In the genomic region with DNA sequence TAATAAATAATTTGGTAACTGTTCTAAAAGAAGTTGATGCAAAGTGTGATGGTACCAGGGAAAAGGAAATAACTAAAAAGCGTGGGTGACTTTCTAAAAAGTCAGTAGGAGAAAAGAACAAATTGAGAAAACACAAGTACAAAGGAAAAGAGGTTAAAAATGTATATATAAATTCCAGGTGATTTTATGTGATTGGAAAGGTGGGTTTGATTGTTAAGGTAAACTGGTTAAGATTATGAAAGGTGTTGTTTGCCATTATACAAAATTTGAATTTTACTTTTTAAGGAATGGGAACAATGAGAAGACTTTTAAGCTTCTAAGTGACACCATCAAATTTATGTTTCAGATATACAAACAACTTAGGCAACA, we compare ENCODE assay signal across 11 cellular contexts. TPM values are rescaled to one million over a fixed set of nuclear protein-coding genes. Genes with fewer than 3 reads are reported as not detected.
DNase-seq lines count a peak whose midpoint lies in the region; ATAC-seq and TF ChIP-seq lines count a peak whose summit lies in the region.
"Had no signal": no experiment of that assay in that cellular context is flagged by ENCODE, and none has a peak within 500 bp of the region (broad histone marks: within the 10 kb centered on the region; RNA-seq: fewer than 3 reads in every experiment).

No MANE protein-coding gene starts in this region.

- H3K4me2 ChIP-seq in DND-41 (ENCODE audit: insufficient read depth, low read length) = peak overlapping the region; percentile 69
- peak overlapping the region; percentile 69 for H3K4me2 ChIP-seq in hepatocyte

- H3K4me1 ChIP-seq in DND-41 (ENCODE audit: insufficient read depth, low read length) (peaks cover 59% of the 10 kb centered on the region), SJCRH30 (peaks cover 9% of the 10 kb centered on the region), hepatocyte (ENCODE audit: insufficient read depth) (peaks cover 10% of the 10 kb centered on the region), stomach (peaks cover 19 to 40% (median 30%) of the 10 kb centered on the region in 4 donors)

- no peak for TF ChIP-seq EP300 in stomach (IDR thresholded peaks at IDR 0.05)

- H4K20me1 ChIP-seq in DND-41 (ENCODE audit: insufficient read depth, low read length) = 0 out of 2 replicates have a peak, but pooled peaks cover 2% of the 10 kb centered on the region
- H4K20me1 ChIP-seq in hepatocyte (ENCODE audit: insufficient read depth, poor library complexity, severe bottlenecking) = no peaks in the 10 kb centered on the region

- DNase-seq in DND-41 (no peak), SJCRH30 (no peak), hepatocyte (ENCODE audit: low spot score) (no peak), stomach (no peak), RPMI8226 (no peak), GM19238 (ENCODE audit: insufficient read length, low spot score) (no peak), SHP77 (lab: John Stamatoyannopoulos, UW) (no peak), NCI-H1105 (lab: John Stamatoyannopoulos, UW) (no peak)

- H3K4me3 ChIP-seq in DND-41 (ENCODE audit: low read depth in 1 of 2, low read length in 2 of 2) (peak overlapping the region in 1 of 2 experiments; percentile 63; a peak in 2 of 4 replicates), SJCRH30 (peak overlapping the region; percentile 92), hepatocyte (no peak overlapping the region), stomach (peak overlapping the region; percentile 73 to 86 (median 84))

- H3K27me3 ChIP-seq in DND-41 (ENCODE audit: insufficient read depth, low read length, poor library complexity) = no peaks in the 10 kb centered on the region
- H3K27me3 ChIP-seq in SJCRH30 = no peaks in the 10 kb centered on the region
- H3K27me3 ChIP-seq in hepatocyte = no peaks in the 10 kb centered on the region
- no peaks in the 10 kb centered on the region for H3K27me3 ChIP-seq in stomach

- peaks cover 15% of the 10 kb centered on the region for H3K36me3 ChIP-seq in DND-41 (ENCODE audit: insufficient read depth, low read length)
- H3K36me3 ChIP-seq in SJCRH30 = no peaks in the 10 kb centered on the region
- H3K36me3 ChIP-seq in hepatocyte (replicated peaks; ENCODE audit: insufficient read depth, low read depth) = no peaks in the 10 kb centered on the region
- H3K36me3 ChIP-seq in stomach = peaks cover 0 to 10% (median 7%) of the 10 kb centered on the region in 4 donors

- peak overlapping the region; percentile 80 for H2AFZ ChIP-seq in DND-41 (ENCODE audit: low read depth, low read length)
- peak overlapping the region; percentile 74 for H2AFZ ChIP-seq in hepatocyte

- H3K9ac ChIP-seq in DND-41 (ENCODE audit: low read depth, low read length) = peak overlapping the region; percentile 60; the same call in 1 of the 2 replicates

- 100% methylated on average over 1 of the region's 1 CpG for WGBS in hepatocyte (ENCODE audit: low lambda C conversion rate, missing lambda C conversion rate)
- 74 to 93% (median 88%) methylated on average over 1 of the region's 1 CpG for WGBS in stomach, 5 donors

- no peak for ATAC-seq in DND-41 (ENCODE audit: insufficient read depth, low read depth)

- no peak for TF ChIP-seq POLR2A in stomach (IDR thresholded peaks at IDR 0.05)

- H3K79me2 ChIP-seq in DND-41 (ENCODE audit: insufficient read depth, low read length) = peaks cover 36% of the 10 kb centered on the region
- peaks cover 37% of the 10 kb centered on the region for H3K79me2 ChIP-seq in hepatocyte

- TF ChIP-seq CTCF in DND-41 (IDR thresholded peaks at IDR 0.05; ENCODE audit: borderline replicate concordance, extremely low read depth, low read length, poor library complexity, severe bottlenecking) (no peak), hepatocyte (IDR thresholded peaks at IDR 0.05; ENCODE audit: poor library complexity) (no peak), stomach (IDR thresholded peaks at IDR 0.05) (no peak)

- H3K9me3 ChIP-seq in DND-41 (ENCODE audit: insufficient read depth, low read length, severe bottlenecking) = no peaks in the 10 kb centered on the region
- H3K9me3 ChIP-seq in SJCRH30 (replicated peaks) = no peaks in the 10 kb centered on the region
- H3K9me3 ChIP-seq in hepatocyte (ENCODE audit: low read depth) = no peaks in the 10 kb centered on the region
- no peaks in the 10 kb centered on the region for H3K9me3 ChIP-seq in stomach

- H3K9me2 ChIP-seq in hepatocyte (replicated peaks; ENCODE audit: insufficient read depth) = no peaks in the 10 kb centered on the region

- H3K27ac ChIP-seq in DND-41 (ENCODE audit: low read length) (peak overlapping the region; percentile 82; the same call in 1 of the 2 replicates), SJCRH30 (peak overlapping the region; percentile 94; the same call in 1 of the 2 replicates), hepatocyte (peak overlapping the region; percentile 66), stomach (peak overlapping the region in 4 of 5 donors; percentile 85 to 95 (median 91))

- intact Hi-C loops in stomach (cut with DNase I; ENCODE audit: low total_unique reads) = no loop called here

RNA-seq across cellular contexts. Expression of a gene that starts 0.9 kb away (rescaled TPM):
- total RNA-seq in SJCRH30 (2014; rRNA removed; shearing (Covaris generic)) = 94.0 and 105 TPM in 2 replicates
- 94.9 and 104 TPM in 2 replicates for total RNA-seq in hepatocyte
- polyA plus RNA-seq in hepatocyte = 127 and 137 TPM in 2 replicates
- 100 to 1,000 TPM in 2 of 5 donors, 10 to 100 TPM in 2, 1 to 10 TPM in 1; 1.2 to 133 (median 63.6) TPM for total RNA-seq in stomach
- polyA plus RNA-seq in stomach = 100 to 1,000 TPM in 2 of 3 donors, 10 to 100 TPM in 1; 96.1 to 154 (median 120) TPM

RNA-seq across cellular contexts. Expression of a gene that starts 24.1 kb away (rescaled TPM):
- 0.05 and 0.16 TPM in 2 replicates for total RNA-seq in SJCRH30 (2014; rRNA removed; shearing (Covaris generic))
- total RNA-seq in hepatocyte (1.0 and 2.2 TPM in 2 replicates), stomach (1 to 10 TPM in 1 of 5 donors, under 1 TPM in 1, not detected in 3; 0.55 to 2.7 TPM)
- polyA plus RNA-seq in hepatocyte (0.79 and 0.97 TPM in 2 replicates), stomach (under 1 TPM in 2 of 3 donors, not detected in 1; 0.05 to 0.12 TPM)

RNA-seq across cellular contexts. Expression of a gene that starts 43.1 kb away (rescaled TPM):
- not detected in 2 replicates for total RNA-seq in SJCRH30 (2014; rRNA removed; shearing (Covaris generic))
- total RNA-seq in hepatocyte (not detected in 2 replicates), stomach (not detected)
- polyA plus RNA-seq in hepatocyte (0.04 TPM in 1 of 2 replicates, not detected in the other), stomach (not detected)
- total RNA-seq: activated CD8-positive, alpha-beta memory T cell treated with anti-CD3 and anti-CD28 coated beads for 36 hours; kidney epithelial cell; SK-MEL-5 had no signal
